Comparison of ENCODE assay signal across 19 cellular contexts in the genomic region with DNA sequence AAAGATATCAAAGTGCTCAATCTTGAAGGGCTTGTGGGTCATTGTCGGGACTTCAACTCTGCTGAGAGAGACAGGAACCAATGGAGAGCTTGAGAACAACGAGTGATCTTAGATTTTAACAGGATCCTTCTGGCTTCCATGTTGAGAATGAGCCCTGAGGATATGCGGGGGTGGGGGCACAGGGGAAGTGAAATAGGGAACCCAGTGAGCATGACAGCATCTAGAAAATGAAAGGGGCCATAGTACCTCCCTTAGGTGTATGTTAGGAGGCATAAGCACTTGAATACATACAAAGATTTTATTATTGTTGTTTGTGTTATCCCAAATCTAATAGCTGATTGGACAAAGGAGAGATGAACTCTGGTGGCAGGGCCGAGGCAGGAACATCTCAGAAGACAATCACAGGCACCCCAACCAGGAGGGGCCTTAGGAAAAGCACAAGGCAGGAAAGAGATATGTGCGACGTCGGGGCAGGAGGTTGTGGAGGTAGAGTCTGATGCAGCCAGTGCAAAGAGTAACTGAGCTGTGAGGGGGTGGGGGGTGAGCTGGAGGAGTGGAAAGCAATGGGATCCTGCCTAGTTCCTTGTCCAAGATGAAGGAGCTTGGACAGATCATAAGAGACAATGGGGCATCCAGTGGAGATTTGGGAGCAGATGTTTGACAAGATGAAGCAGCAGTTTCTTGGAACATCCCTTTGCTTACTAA. TPM values are rescaled to one million over a fixed set of nuclear protein-coding genes. Genes with fewer than 3 reads are reported as not detected.
DNase-seq lines count a peak whose midpoint lies in the region; ATAC-seq, FAIRE-seq and TF ChIP-seq lines count a peak whose summit lies in the region.
"Had no signal": no experiment of that assay in that cellular context is flagged by ENCODE, and none has a peak within 500 bp of the region (broad histone marks: within the 10 kb centered on the region; RNA-seq: fewer than 3 reads in every experiment).

No MANE protein-coding gene starts in this region.

- peaks cover under 1% of the 10 kb centered on the region for H3K27me3 Mint-ChIP-seq in stimulated activated memory B cell treated with anti-CD40 and anti-IgM and Interleukin-4, amounts not matched to agents 10 μg/mL and 1 μg/mL and 100 μg/mL, for 72 hours
- peaks cover 42% of the 10 kb centered on the region for H3K27me3 Mint-ChIP-seq in Calu3 (ENCODE audit: unreplicated experiment)

- peak; percentile 91 for ATAC-seq in stimulated activated memory B cell treated with anti-CD40 and anti-IgM and Interleukin-4, amounts not matched to agents 10 μg/mL and 1 μg/mL and 100 μg/mL, for 72 hours

- peak; percentile 66 for FAIRE-seq in bronchial epithelial cell (lab: Jason Lieb, UNC)

- H3K4me1 Mint-ChIP-seq in stimulated activated memory B cell treated with anti-CD40 and anti-IgM and Interleukin-4, amounts not matched to agents 10 μg/mL and 1 μg/mL and 100 μg/mL, for 72 hours: peaks cover 18% of the 10 kb centered on the region
- no peaks in the 10 kb centered on the region for H3K4me1 Mint-ChIP-seq in Calu3 (ENCODE audit: low read depth, unreplicated experiment)

- peaks cover 7% of the 10 kb centered on the region for H3K9me3 Mint-ChIP-seq in stimulated activated memory B cell treated with anti-CD40 and anti-IgM and Interleukin-4, amounts not matched to agents 10 μg/mL and 1 μg/mL and 100 μg/mL, for 72 hours
- no peaks in the 10 kb centered on the region for H3K9me3 Mint-ChIP-seq in Calu3 (ENCODE audit: low read depth, unreplicated experiment)

- DNase-seq in SIG-M5 treated with dmso at 0.1 percent for 504 hours (lab: John Stamatoyannopoulos, UW; ENCODE audit: unreplicated experiment) (peak; percentile 63), SIG-M5 (lab: John Stamatoyannopoulos, UW) (no peak), NOMO-1 (lab: John Stamatoyannopoulos, UW; ENCODE audit: unreplicated experiment in 2 of 2) (peak; percentile 49 to 79), bronchial epithelial cell (ENCODE audit: low read depth) (no peak), inferior parietal cortex (ENCODE audit: extremely low spot score) (no peak), COLO829 (ENCODE audit: low spot score) (no peak), Calu3 (no peak)
- DNase-seq: COR-L47, DMS53, GOT3, Karpas-422, NCI-H146, NCI-H2081 treated with DMSO at 0.1 percent for 48 hours, NCI-H526 treated with DMSO at 0.1 percent for 48 hours, SW 1271 had no signal

- no peak for TF ChIP-seq CTCF in bronchial epithelial cell (IDR thresholded peaks at IDR 0.05; ENCODE audit: insufficient read depth, low read length, severe bottlenecking)
- TF ChIP-seq CTCF in Calu3 (IDR thresholded peaks at IDR 0.05; ENCODE audit: unreplicated experiment): no peak

- H3K36me3 ChIP-seq in bronchial epithelial cell (ENCODE audit: control insufficient read depth, insufficient read depth, low read length): no peaks in the 10 kb centered on the region
- H3K36me3 ChIP-seq: BLaER1 treated with 17β-estradiol and CSF1 and Interleukin-3, amounts not matched to agents 10 nM and 100 nM; SJSA1 had no signal

- no peaks in the 10 kb centered on the region for H3K36me3 Mint-ChIP-seq in stimulated activated memory B cell treated with anti-CD40 and anti-IgM and Interleukin-4, amounts not matched to agents 10 μg/mL and 1 μg/mL and 100 μg/mL, for 72 hours
- H3K36me3 Mint-ChIP-seq in Calu3 (ENCODE audit: insufficient read depth, unreplicated experiment): no peaks in the 10 kb centered on the region

- intact Hi-C loops in Calu3 (cut with micrococcal nuclease; ENCODE audit: unreplicated experiment): no loop called here

- H3K27me3 ChIP-seq in bronchial epithelial cell (ENCODE audit: control insufficient read depth, insufficient read depth, low read length): no peaks in the 10 kb centered on the region

- H3K4me3 Mint-ChIP-seq in stimulated activated memory B cell treated with anti-CD40 and anti-IgM and Interleukin-4, amounts not matched to agents 10 μg/mL and 1 μg/mL and 100 μg/mL, for 72 hours: peak overlapping the region; percentile 38
- H3K4me3 Mint-ChIP-seq in Calu3 (ENCODE audit: low read depth, unreplicated experiment): no peak overlapping the region

- peak overlapping the region; percentile 68 for H3K27ac Mint-ChIP-seq in stimulated activated memory B cell treated with anti-CD40 and anti-IgM and Interleukin-4, amounts not matched to agents 10 μg/mL and 1 μg/mL and 100 μg/mL, for 72 hours
- no peak overlapping the region for H3K27ac Mint-ChIP-seq in Calu3 (ENCODE audit: unreplicated experiment)

- CTCF ChIA-PET in Calu3 (lab: Charles Lee): no interaction called here

- no TSS peak for BruUV-seq in Calu3 (replicated peaks; lab: Mats Ljungman, UMichigan)

- no peak overlapping the region for H3K4me3 ChIP-seq in bronchial epithelial cell (ENCODE audit: low read depth, low read length)
- H3K4me3 ChIP-seq: BLaER1 treated with 17β-estradiol and CSF1 and Interleukin-3, amounts not matched to agents 10 nM and 100 nM; SJSA1 had no signal

RNA-seq across cellular contexts. Expression of gene TGM6, which starts 10.4 kb away (rescaled TPM):
- total RNA-seq in bronchial epithelial cell: not detected in 2 replicates
- not detected in 2 replicates for total RNA-seq in Calu3 (2022)
- total RNA-seq: RPMI7951, SJSA1 had no signal

Comparison
In these comparisons a context has a peak if more than half of its experiments do, and no peak if none do; other contexts are left out.
1. DNase-seq: peak in SIG-M5 treated with dmso at 0.1 percent for 504 hours (single experiment) and NOMO-1 (2 of 2); none in SIG-M5 (single experiment), bronchial epithelial cell (single experiment), inferior parietal cortex (single experiment), COLO829 (single experiment) and Calu3 (single experiment).